In the genomic region with DNA sequence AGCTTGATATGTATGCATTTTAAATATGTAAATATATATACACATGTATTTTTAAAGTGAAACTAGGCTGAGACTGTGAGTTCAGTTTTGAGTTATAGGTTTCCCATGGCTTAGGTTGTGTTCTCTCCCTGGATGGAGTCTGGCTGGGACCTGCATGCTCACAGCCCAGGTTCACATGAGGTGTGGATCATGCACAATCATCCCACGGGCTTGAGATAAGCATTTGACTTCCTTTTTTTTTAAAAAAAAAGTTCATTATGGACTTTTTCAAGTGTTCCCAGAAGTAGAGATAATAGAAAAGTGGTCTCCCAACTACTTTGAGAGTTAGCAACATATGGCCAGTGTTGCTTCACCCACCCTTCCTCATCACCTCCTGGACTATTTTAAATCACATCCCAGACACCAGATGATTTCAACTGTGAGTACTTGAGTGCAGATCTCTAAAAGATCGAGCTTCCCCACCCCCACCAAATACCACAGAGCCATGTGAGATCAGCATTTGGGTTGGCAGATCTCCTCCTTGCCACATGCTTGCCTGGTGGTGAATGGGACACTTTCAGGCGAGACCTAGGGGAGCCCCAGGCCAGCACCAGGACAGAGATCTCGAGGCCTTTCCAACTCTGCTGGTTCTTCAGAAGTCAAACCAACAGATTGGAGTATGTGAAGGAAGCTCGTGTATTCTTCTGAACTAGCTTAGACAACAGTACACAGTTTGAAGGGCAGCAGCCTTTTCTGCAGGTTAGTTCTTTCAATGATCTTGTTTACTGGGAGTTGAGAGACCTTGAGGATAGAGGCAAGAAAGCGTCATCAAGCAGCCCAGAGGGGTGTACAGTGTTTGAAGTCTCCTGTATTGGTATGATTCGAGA, we compare ENCODE assay signal across 8 cellular contexts. TPM values are rescaled to one million over a fixed set of nuclear protein-coding genes. Genes with fewer than 3 reads are reported as not detected.
DNase-seq lines count a peak whose midpoint lies in the region; ATAC-seq and TF ChIP-seq lines count a peak whose summit lies in the region.

No MANE protein-coding gene starts in this region.

- intact Hi-C loops in left lung (cut with DNase I): no loop called here
- intact Hi-C loops in mucosa of descending colon (cut with DNase I, micrococcal nuclease): no loop called here

- no peaks in the 10 kb centered on the region for H4K20me1 ChIP-seq in KMS-11 (ENCODE audit: insufficient read depth)

- H3K27ac ChIP-seq in KMS-11 (peak overlapping the region; percentile 99), left lung (peak overlapping the region in 1 of 2 donors; percentile 9), caudate nucleus (ENCODE audit: low read depth, low read length) (no peak overlapping the region)

- peak overlapping the region; percentile 76 for H3K9ac ChIP-seq in KMS-11

- H3K4me3 Mint-ChIP-seq in activated naive CD8-positive, alpha-beta T cell treated with anti-CD3 and anti-CD28 coated beads, Interleukin-2, amount 10 ng/mL, durations not matched to agents 7 days and 5 days: peak overlapping the region; percentile 39

- H3K27ac Mint-ChIP-seq in activated naive CD8-positive, alpha-beta T cell treated with anti-CD3 and anti-CD28 coated beads, Interleukin-2, amount 10 ng/mL, durations not matched to agents 7 days and 5 days: peak overlapping the region; percentile 93

- TF ChIP-seq CTCF in KMS-11 (conservative IDR thresholded peaks at IDR 0.05; ENCODE audit: low read depth, low read length): no peak
- no peak for TF ChIP-seq CTCF in left lung (IDR thresholded peaks at IDR 0.05)
- no peak for TF ChIP-seq CTCF in mucosa of descending colon (IDR thresholded peaks at IDR 0.05)

- H3K9me3 Mint-ChIP-seq in activated naive CD8-positive, alpha-beta T cell treated with anti-CD3 and anti-CD28 coated beads, Interleukin-2, amount 10 ng/mL, durations not matched to agents 7 days and 5 days: no peaks in the 10 kb centered on the region

- peaks cover 54% of the 10 kb centered on the region for H3K4me1 ChIP-seq in KMS-11 (ENCODE audit: low read depth, poor library complexity, severe bottlenecking)
- H3K4me1 ChIP-seq in left lung: peaks cover 15 to 64% of the 10 kb centered on the region in 2 donors
- peaks cover 11% of the 10 kb centered on the region for H3K4me1 ChIP-seq in mucosa of descending colon (ENCODE audit: low read depth)

- H3K4me3 ChIP-seq in KMS-11 (IDR thresholded peaks at IDR 0.05; ENCODE audit: insufficient read depth, low read depth, low read length) (no peak overlapping the region), left lung (no peak overlapping the region), mucosa of descending colon (no peak overlapping the region)

- peaks cover 54% of the 10 kb centered on the region for H3K4me1 Mint-ChIP-seq in activated naive CD8-positive, alpha-beta T cell treated with anti-CD3 and anti-CD28 coated beads, Interleukin-2, amount 10 ng/mL, durations not matched to agents 7 days and 5 days

- H3K36me3 ChIP-seq in KMS-11 (ENCODE audit: insufficient read depth) (no peaks in the 10 kb centered on the region; the same call in 1 of the 2 replicates), left lung (peaks cover 0 to 60% of the 10 kb centered on the region in 2 donors), mucosa of descending colon (ENCODE audit: low read depth) (no peaks in the 10 kb centered on the region)

- ATAC-seq in activated naive CD8-positive, alpha-beta T cell treated with anti-CD3 and anti-CD28 coated beads, Interleukin-2, amount 10 ng/mL, durations not matched to agents 7 days and 5 days (ENCODE audit: low read depth): peak; percentile 40
- peak; percentile 49 for ATAC-seq in left lung
- ATAC-seq in HG03457 (IDR thresholded peaks at IDR 0.05; ENCODE audit: unreplicated experiment): no peak
- ATAC-seq in HG03342 (IDR thresholded peaks at IDR 0.05; ENCODE audit: unreplicated experiment): no peak
- ATAC-seq in mucosa of descending colon: no peak

- H3K4me2 ChIP-seq in KMS-11: peak overlapping the region; percentile 89

- H2AFZ ChIP-seq in KMS-11 (ENCODE audit: low read depth): no peak overlapping the region

- peaks cover 38% of the 10 kb centered on the region for H3K36me3 Mint-ChIP-seq in activated naive CD8-positive, alpha-beta T cell treated with anti-CD3 and anti-CD28 coated beads, Interleukin-2, amount 10 ng/mL, durations not matched to agents 7 days and 5 days

- H3K79me2 ChIP-seq in KMS-11 (ENCODE audit: insufficient read depth, low read depth): peaks cover 74% of the 10 kb centered on the region

- H3K27me3 ChIP-seq in KMS-11 (ENCODE audit: insufficient read depth, low read depth): no peaks in the 10 kb centered on the region
- no peaks in the 10 kb centered on the region for H3K27me3 ChIP-seq in left lung

- DNase-seq in AG20443 (ENCODE audit: low spot score): peak; percentile 74
- DNase-seq in activated naive CD8-positive, alpha-beta T cell treated with anti-CD3 and anti-CD28 coated beads, Interleukin-2, amount 10 ng/mL, durations not matched to agents 7 days and 5 days: no peak
- DNase-seq in left lung: no peak
- no peak for DNase-seq in caudate nucleus (lab: John Stamatoyannopoulos, UW)
- no peak for DNase-seq in mucosa of descending colon

- H3K27me3 Mint-ChIP-seq in activated naive CD8-positive, alpha-beta T cell treated with anti-CD3 and anti-CD28 coated beads, Interleukin-2, amount 10 ng/mL, durations not matched to agents 7 days and 5 days: no peaks in the 10 kb centered on the region

- POLR2A ChIA-PET in activated naive CD8-positive, alpha-beta T cell treated with anti-CD3 and anti-CD28 coated beads, Interleukin-2, amount 10 ng/mL, durations not matched to agents 7 days and 5 days (lab: Charles Lee): interaction anchor here (0.8 to 1.5 kb wide), 4 partner anchors 9 to 26 kb away, joined by 3 to 7 read pairs (median 4); no protein-coding TSS in a partner anchor

- H3K9me3 ChIP-seq in left lung: no peaks in the 10 kb centered on the region
- no peaks in the 10 kb centered on the region for H3K9me3 ChIP-seq in mucosa of descending colon

RNA-seq across cellular contexts. Expression of a gene that starts 15.9 kb away (rescaled TPM):
- total RNA-seq in activated naive CD8-positive, alpha-beta T cell treated with anti-CD3 and anti-CD28 coated beads, Interleukin-2, amount 10 ng/mL, durations not matched to agents 7 days and 5 days: 100 to 1,000 TPM; 227 to 233 TPM
- total RNA-seq in left lung (100 to 1,000 TPM in 1 of 2 donors, 10 to 100 TPM in 1; 89.6 to 121 TPM), mucosa of descending colon (100 to 1,000 TPM in 2 of 3 donors, 10 to 100 TPM in 1; 99.9 to 125 (median 114) TPM)

RNA-seq across cellular contexts. Expression of a gene that starts 27.8 kb away (rescaled TPM):
- total RNA-seq in activated naive CD8-positive, alpha-beta T cell treated with anti-CD3 and anti-CD28 coated beads, Interleukin-2, amount 10 ng/mL, durations not matched to agents 7 days and 5 days: 10 to 100 TPM; 31.7 to 37.3 TPM
- total RNA-seq in left lung: 10 to 100 TPM; 22.0 to 26.4 TPM
- total RNA-seq in mucosa of descending colon: 10 to 100 TPM in 2 of 3 donors, 1 to 10 TPM in 1; 9.5 to 24.1 (median 14.7) TPM

Comparison
In these comparisons a context has a peak if more than half of its experiments do, and no peak if none do; other contexts are left out.
1. ATAC-seq: peak in activated naive CD8-positive, alpha-beta T cell treated with anti-CD3 and anti-CD28 coated beads, Interleukin-2, amount 10 ng/mL, durations not matched to agents 7 days and 5 days (single experiment) and left lung (single experiment); none in HG03457 (single experiment), HG03342 (single experiment) and mucosa of descending colon (single experiment).